ENCODE assay signal across 7 cellular contexts in the genomic region with DNA sequence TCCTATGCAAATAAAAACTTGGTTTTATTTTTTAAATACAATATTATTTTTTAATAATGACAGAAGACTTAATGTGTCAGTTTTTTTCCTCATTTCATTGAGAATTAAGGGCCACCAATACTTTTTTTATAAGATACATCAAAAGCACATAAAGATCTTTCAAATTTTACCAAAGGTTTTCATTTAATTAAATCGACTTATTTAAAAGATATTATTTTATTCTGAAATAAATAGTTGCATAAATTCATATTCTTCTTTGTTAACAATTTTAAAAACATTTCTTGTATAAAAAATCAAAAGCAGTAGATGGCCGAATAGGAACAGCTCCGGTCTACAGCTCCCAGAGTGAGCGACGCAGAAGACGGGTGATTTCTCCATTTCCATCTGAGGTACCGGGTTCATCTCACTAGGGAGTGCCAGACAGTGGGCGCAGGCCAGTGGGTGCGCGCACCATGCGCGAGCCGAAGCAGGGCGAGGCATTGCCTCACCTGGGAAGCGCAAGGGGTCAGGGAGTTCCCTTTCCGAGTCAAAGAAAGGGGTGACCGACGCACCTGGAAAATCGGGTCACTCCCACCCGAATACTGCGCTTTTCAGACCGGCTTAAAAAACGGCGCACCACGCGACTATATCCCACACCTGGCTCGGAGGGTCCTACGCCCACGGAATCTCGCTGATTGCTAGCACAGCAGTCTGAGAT.
DNase-seq lines count a peak whose midpoint lies in the region; ATAC-seq, FAIRE-seq and TF ChIP-seq lines count a peak whose summit lies in the region.
"Not testable (repeated sequence)": the region's sequence is repeated elsewhere in the genome, so short reads cannot be mapped to it uniquely, and the experiment has no call there.

No MANE protein-coding gene starts in this region.

- H3K27me3 Mint-ChIP-seq in activated T-cell treated with anti-CD3 and anti-CD28 coated beads, Interleukin-2, amount 50 U/mL, for 24 hours; memory B cell: not testable (repeated sequence)

- not testable (repeated sequence) for H3K36me3 ChIP-seq in HAP-1 (replicated peaks); OCI-LY1 (ENCODE audit: insufficient read depth, low read length); bronchial epithelial cell (ENCODE audit: control insufficient read depth, insufficient read depth, low read length); cardiac muscle cell; gastrocnemius medialis

- in situ Hi-C loops in HAP-1 (cut with MboI; ENCODE audit: low sequenced_read_pairs); gastrocnemius medialis (cut with MboI; ENCODE audit: low sequenced_read_pairs in 4 of 4): not testable (repeated sequence)

- H3K4me3 ChIP-seq in HAP-1 (peak overlapping the region; percentile 32), OCI-LY1 (ENCODE audit: low read depth, low read length, poor library complexity, severe bottlenecking) (peak overlapping the region; percentile 40), bronchial epithelial cell (ENCODE audit: low read depth, low read length) (peak overlapping the region; percentile 33), cardiac muscle cell (peak overlapping the region; percentile 36), gastrocnemius medialis (peak overlapping the region; percentile 36 to 47 (median 42))

- intact Hi-C loops in gastrocnemius medialis (cut with DNase I; ENCODE audit: low total_unique reads) = loop anchor here (5.0 kb wide), 1 partner anchor 49 kb away; no protein-coding TSS in a partner anchor

- H3K4me1 Mint-ChIP-seq in activated T-cell treated with anti-CD3 and anti-CD28 coated beads, Interleukin-2, amount 50 U/mL, for 24 hours (ENCODE audit: low read depth); memory B cell: not testable (repeated sequence)

- peak overlapping the region; percentile 26 for H3K4me2 ChIP-seq in OCI-LY1 (ENCODE audit: low read length)

- not testable (repeated sequence) for H3K4me1 ChIP-seq in HAP-1; OCI-LY1 (ENCODE audit: insufficient read depth, low read length, severe bottlenecking); cardiac muscle cell (ENCODE audit: low read depth); gastrocnemius medialis

- DNase-seq in HAP-1 (ENCODE audit: low spot score in 2 of 2); activated T-cell treated with anti-CD3 and anti-CD28 coated beads, Interleukin-2, amount 50 U/mL, for 24 hours; cardiac muscle cell (ENCODE audit: low read depth in 1 of 2, low spot score in 1 of 2); memory B cell (ENCODE audit: low spot score in 2 of 2); gastrocnemius medialis: not testable (repeated sequence)
- DNase-seq in bronchial epithelial cell (ENCODE audit: low read depth) = peak; percentile 3

- H3K27me3 ChIP-seq in HAP-1 (ENCODE audit: low read depth); OCI-LY1 (ENCODE audit: insufficient read depth, low read length); bronchial epithelial cell (ENCODE audit: control insufficient read depth, insufficient read depth, low read length); cardiac muscle cell; gastrocnemius medialis: not testable (repeated sequence)

- H3K9ac ChIP-seq in OCI-LY1 (ENCODE audit: low read length) = not testable (repeated sequence)

- not testable (repeated sequence) for H3K9me3 Mint-ChIP-seq in activated T-cell treated with anti-CD3 and anti-CD28 coated beads, Interleukin-2, amount 50 U/mL, for 24 hours; memory B cell

- not testable (repeated sequence) for H3K9me3 ChIP-seq in HAP-1; OCI-LY1 (ENCODE audit: low read length); cardiac muscle cell (ENCODE audit: low read depth); gastrocnemius medialis

- not testable (repeated sequence) for FAIRE-seq in bronchial epithelial cell (lab: Jason Lieb, UNC)

- not testable (repeated sequence) for TF ChIP-seq POLR2A in gastrocnemius medialis (IDR thresholded peaks at IDR 0.05)

- H4K20me1 ChIP-seq in OCI-LY1 (ENCODE audit: insufficient read depth, low read length) = not testable (repeated sequence)

- not testable (repeated sequence) for H3K27ac Mint-ChIP-seq in activated T-cell treated with anti-CD3 and anti-CD28 coated beads, Interleukin-2, amount 50 U/mL, for 24 hours; memory B cell

- H3K27ac ChIP-seq in OCI-LY1 (ENCODE audit: low read depth, low read length, poor library complexity, severe bottlenecking); cardiac muscle cell; gastrocnemius medialis: not testable (repeated sequence)

- H3K36me3 Mint-ChIP-seq in activated T-cell treated with anti-CD3 and anti-CD28 coated beads, Interleukin-2, amount 50 U/mL, for 24 hours (ENCODE audit: low read depth); memory B cell: not testable (repeated sequence)

- peak overlapping the region; percentile 69 for H3K4me3 Mint-ChIP-seq in activated T-cell treated with anti-CD3 and anti-CD28 coated beads, Interleukin-2, amount 50 U/mL, for 24 hours
- H3K4me3 Mint-ChIP-seq in memory B cell = peak overlapping the region; percentile 67

- not testable (repeated sequence) for H3K9me2 ChIP-seq in OCI-LY1 (ENCODE audit: low read depth, low read length)

- not testable (repeated sequence) for ATAC-seq in memory B cell (ENCODE audit: low read depth); gastrocnemius medialis

- H3F3A ChIP-seq in OCI-LY1 (ENCODE audit: insufficient read depth, low read length) = not testable (repeated sequence)

- not testable (repeated sequence) for TF ChIP-seq CTCF in OCI-LY1 (IDR thresholded peaks at IDR 0.05; ENCODE audit: low read length); bronchial epithelial cell (IDR thresholded peaks at IDR 0.05; ENCODE audit: insufficient read depth, low read length, severe bottlenecking); cardiac muscle cell (IDR thresholded peaks at IDR 0.05; ENCODE audit: low read depth, low read length); gastrocnemius medialis (IDR thresholded peaks at IDR 0.05 in 4 of 5, conservative IDR thresholded peaks at IDR 0.05 in 1 of 5)

- not testable (repeated sequence) for H3K79me2 ChIP-seq in OCI-LY1 (ENCODE audit: insufficient read depth, low read length)

- H2AFZ ChIP-seq in OCI-LY1 (ENCODE audit: low read length) = not testable (repeated sequence)
